In the genomic region with DNA sequence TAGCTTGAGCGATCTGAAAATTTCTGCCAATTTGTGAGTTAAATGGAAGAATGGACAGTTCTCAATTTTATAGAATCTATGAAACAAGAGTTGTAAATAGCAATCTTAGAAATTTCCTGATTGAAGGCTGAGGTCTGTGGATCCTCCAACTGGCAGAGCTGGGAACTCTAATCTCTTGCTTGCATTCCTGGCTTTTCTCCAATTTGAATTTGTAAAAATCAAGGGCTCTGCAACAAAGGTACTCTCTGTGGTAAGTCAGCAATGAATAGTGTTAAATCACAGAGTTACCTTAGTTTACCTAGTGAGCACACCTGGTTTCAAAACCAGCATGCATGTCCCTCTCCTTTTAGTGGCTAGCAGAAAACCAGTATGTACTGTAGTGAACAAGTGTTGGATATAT, we compare ENCODE assay signal across 26 cellular contexts.
DNase-seq lines count a peak whose midpoint lies in the region; ATAC-seq, FAIRE-seq and TF ChIP-seq lines count a peak whose summit lies in the region.
"Had no signal": no experiment of that assay in that cellular context is flagged by ENCODE, and none has a peak within 500 bp of the region (broad histone marks: within the 10 kb centered on the region; RNA-seq: fewer than 3 reads in every experiment).

No MANE protein-coding gene starts in this region.

- H4K20me1 ChIP-seq in GM23338 (replicated peaks; ENCODE audit: insufficient read depth) (no peaks in the 10 kb centered on the region), H1 (replicated peaks in 1 of 2; ENCODE audit: control insufficient read depth in 1 of 2, insufficient read depth in 2 of 2, low read length in 2 of 2) (no peaks in the 10 kb centered on the region)
- H4K20me1 ChIP-seq: BLaER1 had no signal

- H3K23me2 ChIP-seq in H1 (ENCODE audit: low read depth, low read length): no peaks in the 10 kb centered on the region

- peak in 1 of 2 experiments; percentile 36; a peak in 1 of 3 replicates for TF ChIP-seq EP300 in H1 (IDR thresholded peaks at IDR 0.05; ENCODE audit: borderline replicate concordance in 1 of 2, low read depth in 2 of 2, low read length in 2 of 2)

- H2BK12ac ChIP-seq in H1 (ENCODE audit: low read depth, low read length): no peak overlapping the region

- intact Hi-C loops in aorta (cut with DNase I): no loop called here

- H3F3A ChIP-seq in GM23338 (replicated peaks; ENCODE audit: low read depth): no peaks in the 10 kb centered on the region

- H3K27me3 ChIP-seq in GM23338 (ENCODE audit: insufficient read depth) (no peaks in the 10 kb centered on the region), H1 (replicated peaks in 1 of 4; ENCODE audit: control insufficient read depth in 3 of 4, extremely low read depth in 1 of 4, insufficient read depth in 3 of 4, low read length in 3 of 4) (no peaks in the 10 kb centered on the region), aorta (ENCODE audit: control insufficient read depth in 1 of 2, insufficient read depth in 2 of 2, low read length in 1 of 2) (no peaks in the 10 kb centered on the region)
- H3K27me3 ChIP-seq: BLaER1 had no signal

- no peak overlapping the region for H4K8ac ChIP-seq in H1 (ENCODE audit: extremely low read depth, insufficient read depth, low read length)

- no peak overlapping the region for H3K4ac ChIP-seq in H1 (replicated peaks; ENCODE audit: insufficient read length, low read depth, low read length)

- no peaks in the 10 kb centered on the region for H3K79me2 ChIP-seq in GM23338 (replicated peaks; ENCODE audit: insufficient read depth)
- no peaks in the 10 kb centered on the region for H3K79me2 ChIP-seq in H1 (ENCODE audit: control insufficient read depth in 1 of 2, insufficient read depth in 2 of 2, low read length in 2 of 2)

- no peak overlapping the region for H2BK5ac ChIP-seq in H1 (ENCODE audit: low read depth, low read length)

- H3K56ac ChIP-seq in H1 (replicated peaks; ENCODE audit: insufficient read length, low read depth, low read length): no peak overlapping the region

- peaks cover 8% of the 10 kb centered on the region for H3K4me1 ChIP-seq in GM23338 (ENCODE audit: insufficient read depth)
- peaks cover 0 to 8% (median 5%) of the 10 kb centered on the region in 4 experiments; a peak in 4 of 7 replicates for H3K4me1 ChIP-seq in H1 (replicated peaks in 1 of 4; ENCODE audit: control insufficient read depth in 3 of 4, insufficient read depth in 4 of 4, low read length in 3 of 4)
- H3K4me1 ChIP-seq in aorta (ENCODE audit: control insufficient read depth in 1 of 2, insufficient read depth in 2 of 2, low read length in 2 of 2): peaks cover 0 to 2% of the 10 kb centered on the region in 2 donors
- H3K4me1 ChIP-seq: A549, BLaER1 had no signal

- no peaks in the 10 kb centered on the region for H3K79me1 ChIP-seq in H1 (ENCODE audit: low read depth, low read length)

- no peak for TF ChIP-seq POLR2A in H1 (IDR thresholded peaks at IDR 0.05; ENCODE audit: control extremely low read depth in 1 of 2, low read depth in 2 of 2, low read length in 2 of 2)

- peaks cover 33% of the 10 kb centered on the region for H3K4me1 Mint-ChIP-seq in GM23338
- H3K4me1 Mint-ChIP-seq: B cell; CD14-positive monocyte; CD4-positive, alpha-beta memory T cell; CD4-positive, CD25-positive, alpha-beta regulatory T cell; CD8-positive, alpha-beta memory T cell had no signal

- no peak overlapping the region for H3K4me3 Mint-ChIP-seq in GM23338
- H3K4me3 Mint-ChIP-seq: B cell; CD14-positive monocyte; CD4-positive, alpha-beta memory T cell; CD4-positive, CD25-positive, alpha-beta regulatory T cell; CD8-positive, alpha-beta memory T cell had no signal

- H3K36me3 ChIP-seq in GM23338 (ENCODE audit: insufficient read depth) (no peaks in the 10 kb centered on the region), H1 (ENCODE audit: control insufficient read depth in 2 of 4, insufficient read depth in 4 of 4, low read length in 3 of 4) (no peaks in the 10 kb centered on the region), aorta (ENCODE audit: control insufficient read depth in 1 of 2, insufficient read depth in 2 of 2, low read length in 1 of 2) (no peaks in the 10 kb centered on the region)
- H3K36me3 ChIP-seq: BLaER1 had no signal

- H3K27me3 Mint-ChIP-seq in GM23338 (ENCODE audit: insufficient read depth, low read depth, poor library complexity): no peaks in the 10 kb centered on the region
- H3K27me3 Mint-ChIP-seq: B cell; CD4-positive, alpha-beta memory T cell; CD4-positive, CD25-positive, alpha-beta regulatory T cell; CD8-positive, alpha-beta memory T cell had no signal

- FAIRE-seq in H1 (lab: Jason Lieb, UNC) (peak; percentile 71), urothelium cell line (lab: Jason Lieb, UNC) (peak; percentile 61)
- FAIRE-seq: A549, GM12878, GM12892, GM18507 had no signal

- no peak overlapping the region for H2BK15ac ChIP-seq in H1 (ENCODE audit: low read length)

- H2AFZ ChIP-seq in GM23338 (no peak overlapping the region), H1 (ENCODE audit: low read length) (no peak overlapping the region)

- H3K4me3 ChIP-seq in GM23338: no peak overlapping the region
- H3K4me3 ChIP-seq in H1 (ENCODE audit: extremely low read depth in 1 of 4, insufficient read depth in 2 of 4, low read depth in 3 of 4, low read length in 4 of 4): no peak overlapping the region; a peak in 1 of 8 replicates
- no peak overlapping the region for H3K4me3 ChIP-seq in aorta (ENCODE audit: low read length in 2 of 2)
- H3K4me3 ChIP-seq: A549, BLaER1, GM12878 had no signal

- H3K9ac ChIP-seq in H1 (replicated peaks in 1 of 4; ENCODE audit: extremely low read depth in 1 of 4, low read depth in 3 of 4, low read length in 3 of 4): no peak overlapping the region
- H3K9ac ChIP-seq: BLaER1 had no signal

- H3K9me3 ChIP-seq in H1 (ENCODE audit: insufficient read depth in 2 of 2, low read depth in 1 of 2, low read length in 1 of 2) (no peaks in the 10 kb centered on the region), aorta (ENCODE audit: control insufficient read depth, low read length) (no peaks in the 10 kb centered on the region)
- H3K9me3 ChIP-seq: BLaER1 had no signal

- no peak overlapping the region for H3K4me2 ChIP-seq in GM23338
- peak overlapping the region in 1 of 2 experiments; percentile 35; a peak in 2 of 4 replicates for H3K4me2 ChIP-seq in H1 (ENCODE audit: insufficient read depth in 1 of 2, low read depth in 2 of 2, low read length in 2 of 2)
- H3K4me2 ChIP-seq: A549, BLaER1 had no signal

- DNase-seq in GM23338 (ENCODE audit: low spot score) (no peak), H1 (ENCODE audit: low read depth in 1 of 2, low spot score in 2 of 2) (no peak), urothelium cell line (ENCODE audit: low spot score) (no peak), aorta (no peak)
- DNase-seq: AML-193; C1 segment of cervical spinal cord; CD4-positive, alpha-beta memory T cell; CD4-positive, CD25-positive, alpha-beta regulatory T cell; CD8-positive, alpha-beta memory T cell; COR-L47; DMS 273 treated with DMSO at 0.1 percent for 48 hours; DMS153; DMS53; DMS79; DND-41; EL; GDM1 had no signal

- peak; percentile 86 for ATAC-seq in GM23338
- no peak for ATAC-seq in GM19452 (IDR thresholded peaks at IDR 0.05; ENCODE audit: unreplicated experiment)
- ATAC-seq in aorta (ENCODE audit: low FRiP score): no peak
- ATAC-seq: A549, GM12878 had no signal

- POLR2A ChIA-PET in H1 (lab: Charles Lee; ENCODE audit: partially characterized antibody): no interaction called here

- no peak overlapping the region for H2BK20ac ChIP-seq in H1 (ENCODE audit: low read length)

- H3K9me2 ChIP-seq in GM23338 (ENCODE audit: insufficient read depth): no peaks in the 10 kb centered on the region

- no peak for TF ChIP-seq CTCF in GM23338 (conservative IDR thresholded peaks at IDR 0.05; ENCODE audit: low read depth in 2 of 2)
- no peak for TF ChIP-seq CTCF in H1 (IDR thresholded peaks at IDR 0.05; ENCODE audit: control extremely low read depth in 1 of 3, insufficient read depth in 1 of 3, low read depth in 1 of 3, low read length in 3 of 3)

- no peak overlapping the region for H3K14ac ChIP-seq in H1 (ENCODE audit: insufficient read length)

- H3K36me3 Mint-ChIP-seq in GM23338 (ENCODE audit: low read depth): peaks cover 9% of the 10 kb centered on the region; the same call in 1 of the 3 replicates
- H3K36me3 Mint-ChIP-seq: CD14-positive monocyte; CD4-positive, alpha-beta memory T cell; CD4-positive, CD25-positive, alpha-beta regulatory T cell; CD8-positive, alpha-beta memory T cell had no signal

- no peak overlapping the region for H3K18ac ChIP-seq in H1 (ENCODE audit: extremely low read depth, low read length)

- H3K27ac ChIP-seq in GM23338 (ENCODE audit: low read depth) (no peak overlapping the region), H1 (ENCODE audit: low read depth, low read length) (no peak overlapping the region), aorta (ENCODE audit: low read depth in 1 of 2, low read length in 2 of 2) (no peak overlapping the region)
- H3K27ac ChIP-seq: 22Rv1, A549, BLaER1 had no signal

- H3K27ac Mint-ChIP-seq in GM23338: no peak overlapping the region
- H3K27ac Mint-ChIP-seq: B cell; CD14-positive monocyte; CD4-positive, alpha-beta memory T cell; CD4-positive, CD25-positive, alpha-beta regulatory T cell had no signal

- no peak overlapping the region for H2AK5ac ChIP-seq in H1 (ENCODE audit: low read depth, low read length)

- no peak overlapping the region for H2BK120ac ChIP-seq in H1 (replicated peaks; ENCODE audit: low read depth, low read length)

- no peak overlapping the region for H4K91ac ChIP-seq in H1 (replicated peaks; ENCODE audit: insufficient read length, low read length)

- no peak overlapping the region for H3K23ac ChIP-seq in H1 (ENCODE audit: insufficient read length)

- peak in 1 of 2 experiments; percentile 12; a peak in 1 of 4 replicates for TF ChIP-seq RAD21 in H1 (IDR thresholded peaks at IDR 0.05 in 1 of 2, conservative IDR thresholded peaks at IDR 0.05 in 1 of 2; ENCODE audit: low read depth in 2 of 2, low read length in 2 of 2)

- WGBS in H1 (ENCODE audit: extremely low coverage in 1 of 2, insufficient coverage in 1 of 2, insufficient read length in 1 of 2, insufficient replicate concordance in 2 of 2, low coverage in 1 of 2, low lambda C conversion rate in 2 of 2, missing lambda C conversion rate in 1 of 2), 2 experiments: 90% methylated on average over 1 of the region's 1 CpG; no CpG with 5 or more reads in 1 of the 2 experiments
- WGBS in aorta, 2 donors: 83 to 91% methylated on average over 1 of the region's 1 CpG

- no peaks in the 10 kb centered on the region for H3K9me3 Mint-ChIP-seq in GM23338

- no peak overlapping the region for H4K5ac ChIP-seq in H1 (ENCODE audit: insufficient read length, low read depth, low read length)

- CTCF ChIA-PET in H1 (lab: Charles Lee; ENCODE audit: partially characterized antibody): interaction anchor here (1.8 kb wide), 1 partner anchor 772 kb away, joined by 5 read pairs; no protein-coding TSS in a partner anchor

TF ChIP-seq in H1, 55 proteins besides CTCF, POLR2A, EP300 and RAD21:
- no peak for TF ChIP-seq GTF2F1 (IDR thresholded peaks at IDR 0.05; ENCODE audit: borderline replicate concordance, low read depth, low read length)
- TF ChIP-seq TEAD4 (IDR thresholded peaks at IDR 0.05; ENCODE audit: low read depth, low read length): peak; percentile 69; the same call in 1 of the 2 replicates
